In the genomic region with DNA sequence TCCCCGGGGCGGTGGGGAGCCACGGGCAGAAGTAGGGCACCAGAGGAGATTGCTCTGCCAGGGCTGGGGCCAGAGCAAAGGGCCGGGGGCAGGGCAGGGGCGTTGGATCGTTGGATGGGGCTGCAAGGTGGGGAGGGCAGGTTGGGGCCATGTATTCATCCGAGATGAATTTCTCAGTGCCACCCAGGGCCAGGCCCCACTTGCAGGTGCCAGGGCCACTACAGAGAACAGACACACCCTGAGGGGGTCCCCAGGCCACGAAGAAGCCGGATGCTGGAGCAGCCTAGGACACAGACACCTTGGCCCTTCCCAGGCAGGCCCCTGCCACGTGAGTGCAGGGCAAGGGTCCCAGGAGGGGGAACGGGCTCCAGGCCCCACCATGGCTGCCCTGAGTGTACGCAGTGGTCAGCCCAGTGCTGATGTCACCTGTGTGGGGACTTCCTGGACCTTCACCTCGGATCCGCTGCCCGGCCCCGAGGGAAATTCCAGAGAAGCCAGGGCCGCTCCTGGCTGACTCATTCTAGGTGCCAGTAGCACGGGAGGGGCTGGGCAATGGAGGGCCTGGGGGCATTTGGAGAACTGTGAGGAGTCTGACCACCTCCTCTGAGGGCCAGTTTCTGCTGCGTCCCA, we compare ENCODE assay signal across 1 cellular context.
TF ChIP-seq lines count a peak whose summit lies in the region.

No MANE protein-coding gene starts in this region.

TF ChIP-seq in HepG2, 621 proteins besides CTCF, POLR2A, EP300 and RAD21 (continued from another document and continues in another):
- TF ChIP-seq ZBTB46 (CRISPR knock-in tag; IDR thresholded peaks at IDR 0.05; ENCODE audit: borderline replicate concordance) = no peak
- TF ChIP-seq ZNF225 (CRISPR knock-in tag; IDR thresholded peaks at IDR 0.05) = no peak
- TF ChIP-seq PATZ1 (CRISPR knock-in tag; IDR thresholded peaks at IDR 0.05) = peak; percentile 86
- no peak for TF ChIP-seq MIER2 (CRISPR knock-in tag; IDR thresholded peaks at IDR 0.05)
- TF ChIP-seq, protein P1, sequence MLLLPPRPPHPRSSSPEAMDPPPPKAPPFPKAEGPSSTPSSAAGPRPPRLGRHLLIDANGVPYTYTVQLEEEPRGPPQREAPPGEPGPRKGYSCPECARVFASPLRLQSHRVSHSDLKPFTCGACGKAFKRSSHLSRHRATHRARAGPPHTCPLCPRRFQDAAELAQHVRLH (CRISPR knock-in tag; IDR thresholded peaks at IDR 0.05; ENCODE audit: borderline replicate concordance, low read depth) = peak; percentile 57; the same call in 1 of the 2 replicates
- TF ChIP-seq SRSF1 (optimal IDR thresholded peaks at IDR 0.05; ENCODE audit: low read depth, low read length) = peak; percentile 58
- TF ChIP-seq HES4 (CRISPR knock-in tag; IDR thresholded peaks at IDR 0.05; ENCODE audit: borderline replicate concordance) = no peak
- TF ChIP-seq, protein P2, sequence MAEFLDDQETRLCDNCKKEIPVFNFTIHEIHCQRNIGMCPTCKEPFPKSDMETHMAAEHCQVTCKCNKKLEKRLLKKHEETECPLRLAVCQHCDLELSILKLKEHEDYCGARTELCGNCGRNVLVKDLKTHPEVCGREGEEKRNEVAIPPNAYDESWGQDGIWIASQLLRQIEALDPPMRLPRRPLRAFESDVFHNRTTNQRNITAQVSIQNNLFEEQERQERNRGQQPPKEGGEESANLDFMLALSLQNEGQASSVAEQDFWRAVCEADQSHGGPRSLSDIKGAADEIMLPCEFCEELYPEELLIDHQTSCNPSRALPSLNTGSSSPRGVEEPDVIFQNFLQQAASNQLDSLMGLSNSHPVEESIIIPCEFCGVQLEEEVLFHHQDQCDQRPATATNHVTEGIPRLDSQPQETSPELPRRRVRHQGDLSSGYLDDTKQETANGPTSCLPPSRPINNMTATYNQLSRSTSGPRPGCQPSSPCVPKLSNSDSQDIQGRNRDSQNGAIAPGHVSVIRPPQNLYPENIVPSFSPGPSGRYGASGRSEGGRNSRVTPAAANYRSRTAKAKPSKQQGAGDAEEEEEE (CRISPR knock-in tag; IDR thresholded peaks at IDR 0.05; ENCODE audit: borderline replicate concordance) = no peak
- TF ChIP-seq ZNF772 (CRISPR knock-in tag; IDR thresholded peaks at IDR 0.05) = no peak
- TF ChIP-seq JUN (CRISPR knock-in tag; IDR thresholded peaks at IDR 0.05) = peak; percentile 50; the same call in 1 of the 2 replicates
- no peak for TF ChIP-seq ZNF788 (CRISPR knock-in tag; IDR thresholded peaks at IDR 0.05; ENCODE audit: borderline replicate concordance)
- TF ChIP-seq MXD1 (CRISPR knock-in tag; IDR thresholded peaks at IDR 0.05) = peak; percentile 70; the same call in 1 of the 2 replicates
- TF ChIP-seq ZNF780A (CRISPR knock-in tag; IDR thresholded peaks at IDR 0.05) = no peak
- TF ChIP-seq SOX6 (IDR thresholded peaks at IDR 0.05) = no peak
- TF ChIP-seq SOX6 (CRISPR knock-in tag; IDR thresholded peaks at IDR 0.05) = peak; percentile 44; the same call in 1 of the 2 replicates
- TF ChIP-seq ZNF121 (CRISPR knock-in tag; IDR thresholded peaks at IDR 0.05) = no peak
- TF ChIP-seq ARNT (IDR thresholded peaks at IDR 0.05) = no peak
- peak; percentile 52; the same call in 1 of the 2 replicates for TF ChIP-seq RXRA (CRISPR knock-in tag; IDR thresholded peaks at IDR 0.05)
- no peak for TF ChIP-seq ZNF800 (CRISPR knock-in tag; IDR thresholded peaks at IDR 0.05)
- TF ChIP-seq ZNF138 (CRISPR knock-in tag; IDR thresholded peaks at IDR 0.05; ENCODE audit: low read depth) = no peak
- TF ChIP-seq PCBP2 (optimal IDR thresholded peaks at IDR 0.05; ENCODE audit: low read depth, low read length, poor library complexity, severe bottlenecking) = no peak
- no peak for TF ChIP-seq ZFYVE20 (CRISPR knock-in tag; IDR thresholded peaks at IDR 0.05; ENCODE audit: borderline replicate concordance, low read depth)
- peak; percentile 59; the same call in 1 of the 2 replicates for TF ChIP-seq ZMAT3 (CRISPR knock-in tag; conservative IDR thresholded peaks at IDR 0.05)
- no peak for TF ChIP-seq SKIL (CRISPR knock-in tag; IDR thresholded peaks at IDR 0.05; ENCODE audit: borderline replicate concordance)
- TF ChIP-seq ZNF639 (CRISPR knock-in tag; conservative IDR thresholded peaks at IDR 0.05) = no peak
- TF ChIP-seq PHF8 (CRISPR knock-in tag; IDR thresholded peaks at IDR 0.05) = 0 out of 2 replicates have a peak, but pooled peaks have one; percentile 39
- peak; percentile 81 for TF ChIP-seq ELF3 (CRISPR knock-in tag; IDR thresholded peaks at IDR 0.05)
- no peak for TF ChIP-seq ZNF577 (CRISPR knock-in tag; IDR thresholded peaks at IDR 0.05; ENCODE audit: borderline replicate concordance, low read depth)
- no peak for TF ChIP-seq ZMYM4 (CRISPR knock-in tag; IDR thresholded peaks at IDR 0.05)
- TF ChIP-seq ZNF235 (CRISPR knock-in tag; IDR thresholded peaks at IDR 0.05; ENCODE audit: borderline replicate concordance) = 0 out of 2 replicates have a peak, but pooled peaks have one; percentile 53
- no peak for TF ChIP-seq ZNF891 (CRISPR knock-in tag; IDR thresholded peaks at IDR 0.05)
- 0 out of 2 replicates have a peak, but pooled peaks have one; percentile 32 for TF ChIP-seq MXD3 (CRISPR knock-in tag; IDR thresholded peaks at IDR 0.05)
- no peak for TF ChIP-seq ZNF24 (IDR thresholded peaks at IDR 0.05)
- TF ChIP-seq AKNA (CRISPR knock-in tag; IDR thresholded peaks at IDR 0.05; ENCODE audit: borderline replicate concordance) = no peak
